9 cellular contexts compared by ENCODE assay signal in genomic region chr6:2845880-2846208, GRCh38. TPM values are rescaled to one million over a fixed set of nuclear protein-coding genes. Genes with fewer than 3 reads are reported as not detected.
A peak's percentile ranks its signal among the peaks of the same experiment; 100 is the strongest.
DNase-seq lines count a peak whose midpoint lies in the region; ATAC-seq and TF ChIP-seq lines count a peak whose summit lies in the region.
"Had no signal": no experiment of that assay in that cellular context is flagged by ENCODE, and none has a peak within 500 bp of the region (broad histone marks: within the 10 kb centered on the region; RNA-seq: fewer than 3 reads in every experiment).

No MANE protein-coding gene starts in this region.

- H3K9me3 ChIP-seq in AG04450 (ENCODE audit: control insufficient read depth, insufficient read depth, low read length) (no peaks in the 10 kb centered on the region; the same call in 1 of the 2 replicates), HCT116 (ENCODE audit: control insufficient read depth in 1 of 2, insufficient read depth in 1 of 2, low read depth in 1 of 2, low read length in 2 of 2) (no peaks in the 10 kb centered on the region), muscle layer of duodenum (ENCODE audit: control insufficient read depth in 1 of 2, low read length in 2 of 2) (no peaks in the 10 kb centered on the region), aorta (ENCODE audit: control insufficient read depth, low read length) (no peaks in the 10 kb centered on the region)
- H3K9me3 ChIP-seq: SJCRH30 had no signal

- no TSS peak for BruUV-seq in HCT116 (replicated peaks; lab: Mats Ljungman, UMichigan)

- no peak for TF ChIP-seq RAD21 in HCT116 (IDR thresholded peaks at IDR 0.05; ENCODE audit: low read depth)

- RAD21 ChIA-PET in HCT116 (lab: Charles Lee; ENCODE audit: low non-redundant PET in 1 of 2, low total read pairs in 2 of 2, uncharacterized antibody in 2 of 2, unreplicated experiment in 2 of 2), result interaction anchor here (0.6 to 1.6 kb wide), 8 partner anchors 54 to 142 kb away, joined by 3 to 14 read pairs (median 6); no protein-coding TSS in a partner anchor

- H3K4me1 Mint-ChIP-seq in activated naive CD8-positive, alpha-beta T cell (ENCODE audit: low read depth), result peaks cover 57% of the 10 kb centered on the region

- POLR2A ChIA-PET in AG04450 (lab: Yijun Ruan, JAX), result interaction anchor here (0.5 to 1.2 kb wide), 2 partner anchors 55 to 144 kb away, joined by 3 to 10 read pairs; no protein-coding TSS in a partner anchor
- POLR2A ChIA-PET in HCT116 (lab: Charles Lee), result interaction anchor here (0.8 to 2.9 kb wide), 11 partner anchors 11 to 155 kb away, joined by 3 to 11 read pairs (median 3); no protein-coding TSS in a partner anchor

- H3K4me3 Mint-ChIP-seq in activated naive CD8-positive, alpha-beta T cell, result no peak overlapping the region

- WGBS in aorta, 2 donors, result 58 to 63% methylated on average over 6 of the region's 6 CpGs

- no peaks in the 10 kb centered on the region for H3K36me3 Mint-ChIP-seq in activated naive CD8-positive, alpha-beta T cell

- ATAC-seq in HCT116 (peak; percentile 2; the same call in 1 of the 2 replicates), HG02642 (IDR thresholded peaks at IDR 0.05; ENCODE audit: poor library complexity, unreplicated experiment) (no peak), aorta (ENCODE audit: low FRiP score) (no peak)

- H3K9me3 Mint-ChIP-seq in activated naive CD8-positive, alpha-beta T cell (ENCODE audit: low read depth), result peaks cover 3% of the 10 kb centered on the region

- H3K27ac ChIP-seq in AG04450 (ENCODE audit: low read depth, low read length) (peak overlapping the region; percentile 84), HCT116 (ENCODE audit: low read depth, low read length) (peak overlapping the region; percentile 60; the same call in 1 of the 2 replicates), muscle layer of duodenum (ENCODE audit: low read length) (peak overlapping the region; percentile 83), aorta (ENCODE audit: low read depth in 1 of 2, low read length in 2 of 2) (no peak overlapping the region)

- H3K9ac ChIP-seq in HCT116 (ENCODE audit: low read length), result peak overlapping the region; percentile 63

- DNase-seq in AG04450 (ENCODE audit: low read depth, low spot score), result no peak
- no peak for DNase-seq in HCT116 (ENCODE audit: low read depth, low spot score)
- DNase-seq in activated effector memory CD4-positive, alpha-beta T cell treated with anti-CD3 and anti-CD28 coated beads, Interleukin-2, amount 50 U/mL, for 16 hours, result no peak
- DNase-seq in aorta, result no peak
- no peak for DNase-seq in LoVo (ENCODE audit: low spot score)

- H3K36me3 ChIP-seq in HCT116 (ENCODE audit: control insufficient read depth in 1 of 2, insufficient read depth in 2 of 2, low read length in 2 of 2) (no peaks in the 10 kb centered on the region), muscle layer of duodenum (ENCODE audit: control insufficient read depth in 1 of 2, insufficient read depth in 2 of 2, low read length in 2 of 2) (no peaks in the 10 kb centered on the region), aorta (ENCODE audit: control insufficient read depth in 1 of 2, insufficient read depth in 2 of 2, low read length in 1 of 2) (no peaks in the 10 kb centered on the region)
- H3K36me3 ChIP-seq: SJCRH30 had no signal

- H3K4me2 ChIP-seq in HCT116 (ENCODE audit: low read length), result peak overlapping the region; percentile 81

- TF ChIP-seq CTCF in AG04450 (IDR thresholded peaks at IDR 0.05; ENCODE audit: low read depth, low read length), result no peak
- no peak for TF ChIP-seq CTCF in HCT116 (IDR thresholded peaks at IDR 0.05 in 2 of 3, conservative IDR thresholded peaks at IDR 0.05 in 1 of 3; ENCODE audit: borderline replicate concordance in 1 of 3, insufficient read depth in 1 of 3, low read depth in 2 of 3, low read length in 2 of 3)

- H3K27me3 ChIP-seq in AG04450 (ENCODE audit: control insufficient read depth, insufficient read depth, low read length), result no peaks in the 10 kb centered on the region
- no peaks in the 10 kb centered on the region for H3K27me3 ChIP-seq in HCT116 (ENCODE audit: insufficient read depth, low read length)
- no peaks in the 10 kb centered on the region for H3K27me3 ChIP-seq in muscle layer of duodenum (ENCODE audit: low read depth, low read length)
- H3K27me3 ChIP-seq in aorta (ENCODE audit: control insufficient read depth in 1 of 2, insufficient read depth in 2 of 2, low read length in 1 of 2), result no peaks in the 10 kb centered on the region
- H3K27me3 ChIP-seq: SJCRH30 had no signal

- no peaks in the 10 kb centered on the region for H3K9me2 ChIP-seq in HCT116 (ENCODE audit: insufficient read depth)

- TF ChIP-seq POLR2A in HCT116 (IDR thresholded peaks at IDR 0.05; ENCODE audit: borderline replicate concordance, extremely low read depth, insufficient read depth, insufficient read length), result no peak

- H3K4me1 ChIP-seq in HCT116 (ENCODE audit: control insufficient read depth in 1 of 2, insufficient read depth in 2 of 2, low read length in 2 of 2), result peaks cover 41 to 82% of the 10 kb centered on the region in 2 experiments
- peaks cover 0 to 12% of the 10 kb centered on the region in 2 donors for H3K4me1 ChIP-seq in muscle layer of duodenum (ENCODE audit: control insufficient read depth in 1 of 2, insufficient read depth in 2 of 2, low read length in 2 of 2)
- H3K4me1 ChIP-seq in aorta (ENCODE audit: control insufficient read depth in 1 of 2, insufficient read depth in 2 of 2, low read length in 2 of 2), result peaks cover 0 to under 1% of the 10 kb centered on the region in 2 donors
- H3K4me1 ChIP-seq: SJCRH30 had no signal

- peak overlapping the region; percentile 18 for H3K27ac Mint-ChIP-seq in activated naive CD8-positive, alpha-beta T cell

- H3K4me3 ChIP-seq in AG04450 (ENCODE audit: low read depth, low read length) (no peak overlapping the region), HCT116 (replicated peaks in 1 of 2; ENCODE audit: low read depth in 1 of 2, low read length in 2 of 2) (peak overlapping the region in 1 of 2 experiments; percentile 47; a peak in 1 of 4 replicates), muscle layer of duodenum (ENCODE audit: low read depth in 1 of 2, low read length in 2 of 2) (no peak overlapping the region), aorta (ENCODE audit: low read length in 2 of 2) (no peak overlapping the region)
- H3K4me3 ChIP-seq: SJCRH30 had no signal

- intact Hi-C loops in HCT116 (cut with micrococcal nuclease), result loop anchor here (1.0 to 5.0 kb wide), 5 partner anchors 55 to 206 kb away; no protein-coding TSS in a partner anchor
- intact Hi-C loops in aorta (cut with DNase I), result loop anchor here (2.0 kb wide), 1 partner anchor 87 kb away; no protein-coding TSS in a partner anchor

- no peak overlapping the region for H2AFZ ChIP-seq in HCT116 (ENCODE audit: low read depth, low read length, poor library complexity, severe bottlenecking)

- no peaks in the 10 kb centered on the region for H4K20me1 ChIP-seq in HCT116 (ENCODE audit: insufficient read depth)

- H3K27me3 Mint-ChIP-seq in activated naive CD8-positive, alpha-beta T cell, result no peaks in the 10 kb centered on the region

- peaks cover 4% of the 10 kb centered on the region; the same call in 1 of the 2 replicates for H3K79me2 ChIP-seq in HCT116 (ENCODE audit: insufficient read depth, low read length)

- CTCF ChIA-PET in AG04450 (lab: Charles Lee) (interaction anchor here (0.5 to 3.8 kb wide), 26 partner anchors 8 to 1249 kb away, joined by 3 to 99 read pairs (median 6); no protein-coding TSS in a partner anchor), HCT116 (lab: Charles Lee) (interaction anchor here (1.0 to 2.9 kb wide), 19 partner anchors 12 to 208 kb away, joined by 3 to 47 read pairs (median 8); no protein-coding TSS in a partner anchor)

TF ChIP-seq in HCT116, 20 proteins besides CTCF, POLR2A, EP300 and RAD21 (continues in another document):
- TF ChIP-seq REST (IDR thresholded peaks at IDR 0.05; ENCODE audit: low read depth), result no peak
- TF ChIP-seq ZNF274 (IDR thresholded peaks at IDR 0.05; ENCODE audit: low read depth, low read length), result no peak
- TF ChIP-seq MAX (IDR thresholded peaks at IDR 0.05), result no peak
- TF ChIP-seq CBX3 (IDR thresholded peaks at IDR 0.05; ENCODE audit: low read depth), result no peak

RNA-seq across cellular contexts. Expression of gene SERPINB1, which starts 4.2 kb away (rescaled TPM):
- 17.7 and 22.4 TPM in 2 replicates for polyA plus RNA-seq in AG04450 (2011; rRNA removed)
- 7.1 and 8.9 TPM in 2 replicates for polyA minus RNA-seq in AG04450 (2011; rRNA and poly(A)+ RNA removed)
- total RNA-seq in HCT116 (2021; ENCODE audit: unreplicated experiment), result 73.2 TPM
- polyA plus RNA-seq in HCT116 (2012), result 71.4 and 74.9 TPM in 2 replicates
- 10 to 100 TPM; 42.8 to 46.6 TPM for total RNA-seq in aorta
- 10 to 100 TPM; 30.2 to 59.5 TPM for polyA plus RNA-seq in aorta

RNA-seq across cellular contexts. Expression of gene SERPINB9, which starts 57.3 kb away (rescaled TPM):
- polyA plus RNA-seq in AG04450 (2011; rRNA removed), result 4.3 and 5.0 TPM in 2 replicates
- polyA minus RNA-seq in AG04450 (2011; rRNA and poly(A)+ RNA removed), result 4.4 and 6.6 TPM in 2 replicates
- 31.5 TPM for total RNA-seq in HCT116 (2021; ENCODE audit: unreplicated experiment)
- 18.2 and 23.9 TPM in 2 replicates for polyA plus RNA-seq in HCT116 (2012)
- total RNA-seq in aorta, result 10 to 100 TPM; 11.5 to 14.5 TPM
- polyA plus RNA-seq in aorta, result 1 to 10 TPM; 4.9 to 5.4 TPM

Comparison
In these comparisons a context has a peak if more than half of its experiments do, and no peak if none do; other contexts are left out.
1. H3K27ac ChIP-seq: peak in AG04450 (single experiment), HCT116 (single experiment) and muscle layer of duodenum (single experiment); none in aorta (0 of 2).